1 cellular context compared by ENCODE assay signal in the genomic region with DNA sequence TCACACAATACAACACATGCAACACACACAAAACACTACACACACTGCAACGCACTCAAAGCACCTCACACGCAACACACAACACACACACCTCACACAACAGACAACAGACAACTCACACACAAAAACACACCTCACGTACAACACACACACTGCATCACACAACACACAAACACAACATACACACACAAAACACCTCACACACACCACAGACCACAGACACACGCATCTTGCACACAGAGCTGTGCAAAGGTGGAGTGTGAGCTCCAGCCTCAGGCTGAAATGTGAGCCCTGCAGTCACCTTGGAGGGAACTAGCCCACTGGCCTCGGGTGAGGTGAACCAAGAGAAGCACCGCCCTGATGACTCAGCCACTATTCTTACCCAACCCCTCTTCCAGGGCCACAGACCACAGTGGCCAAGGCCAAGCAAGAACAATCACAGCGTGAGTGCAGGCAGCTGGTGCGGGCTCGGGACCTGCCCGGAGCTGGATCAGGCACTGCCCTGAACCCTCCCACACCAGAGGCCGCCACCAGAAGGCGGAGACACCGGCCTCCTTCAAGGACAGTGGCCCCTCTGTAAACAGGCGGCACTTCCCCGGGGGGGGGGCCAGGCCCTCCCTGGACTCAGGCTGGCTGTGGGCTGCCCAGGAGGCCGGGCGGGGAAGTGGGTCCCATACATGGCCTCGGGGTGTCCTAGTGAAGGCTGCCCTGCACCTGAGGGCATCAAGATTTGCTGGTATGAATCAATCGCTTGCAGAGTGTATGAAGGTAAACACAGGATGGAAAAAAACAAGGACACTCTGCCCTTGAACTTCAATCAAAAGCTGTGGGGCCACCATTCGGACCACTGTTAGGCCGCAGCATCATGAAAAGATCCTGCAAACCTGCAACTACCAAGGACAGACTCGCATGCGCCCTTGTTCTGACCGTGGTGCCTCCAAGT.
TF ChIP-seq lines count a peak whose summit lies in the region.

No MANE protein-coding gene starts in this region.

TF ChIP-seq in HepG2, 621 proteins besides CTCF, POLR2A, EP300 and RAD21 (continued from another document and continues in another):
- TF ChIP-seq, protein P1, sequence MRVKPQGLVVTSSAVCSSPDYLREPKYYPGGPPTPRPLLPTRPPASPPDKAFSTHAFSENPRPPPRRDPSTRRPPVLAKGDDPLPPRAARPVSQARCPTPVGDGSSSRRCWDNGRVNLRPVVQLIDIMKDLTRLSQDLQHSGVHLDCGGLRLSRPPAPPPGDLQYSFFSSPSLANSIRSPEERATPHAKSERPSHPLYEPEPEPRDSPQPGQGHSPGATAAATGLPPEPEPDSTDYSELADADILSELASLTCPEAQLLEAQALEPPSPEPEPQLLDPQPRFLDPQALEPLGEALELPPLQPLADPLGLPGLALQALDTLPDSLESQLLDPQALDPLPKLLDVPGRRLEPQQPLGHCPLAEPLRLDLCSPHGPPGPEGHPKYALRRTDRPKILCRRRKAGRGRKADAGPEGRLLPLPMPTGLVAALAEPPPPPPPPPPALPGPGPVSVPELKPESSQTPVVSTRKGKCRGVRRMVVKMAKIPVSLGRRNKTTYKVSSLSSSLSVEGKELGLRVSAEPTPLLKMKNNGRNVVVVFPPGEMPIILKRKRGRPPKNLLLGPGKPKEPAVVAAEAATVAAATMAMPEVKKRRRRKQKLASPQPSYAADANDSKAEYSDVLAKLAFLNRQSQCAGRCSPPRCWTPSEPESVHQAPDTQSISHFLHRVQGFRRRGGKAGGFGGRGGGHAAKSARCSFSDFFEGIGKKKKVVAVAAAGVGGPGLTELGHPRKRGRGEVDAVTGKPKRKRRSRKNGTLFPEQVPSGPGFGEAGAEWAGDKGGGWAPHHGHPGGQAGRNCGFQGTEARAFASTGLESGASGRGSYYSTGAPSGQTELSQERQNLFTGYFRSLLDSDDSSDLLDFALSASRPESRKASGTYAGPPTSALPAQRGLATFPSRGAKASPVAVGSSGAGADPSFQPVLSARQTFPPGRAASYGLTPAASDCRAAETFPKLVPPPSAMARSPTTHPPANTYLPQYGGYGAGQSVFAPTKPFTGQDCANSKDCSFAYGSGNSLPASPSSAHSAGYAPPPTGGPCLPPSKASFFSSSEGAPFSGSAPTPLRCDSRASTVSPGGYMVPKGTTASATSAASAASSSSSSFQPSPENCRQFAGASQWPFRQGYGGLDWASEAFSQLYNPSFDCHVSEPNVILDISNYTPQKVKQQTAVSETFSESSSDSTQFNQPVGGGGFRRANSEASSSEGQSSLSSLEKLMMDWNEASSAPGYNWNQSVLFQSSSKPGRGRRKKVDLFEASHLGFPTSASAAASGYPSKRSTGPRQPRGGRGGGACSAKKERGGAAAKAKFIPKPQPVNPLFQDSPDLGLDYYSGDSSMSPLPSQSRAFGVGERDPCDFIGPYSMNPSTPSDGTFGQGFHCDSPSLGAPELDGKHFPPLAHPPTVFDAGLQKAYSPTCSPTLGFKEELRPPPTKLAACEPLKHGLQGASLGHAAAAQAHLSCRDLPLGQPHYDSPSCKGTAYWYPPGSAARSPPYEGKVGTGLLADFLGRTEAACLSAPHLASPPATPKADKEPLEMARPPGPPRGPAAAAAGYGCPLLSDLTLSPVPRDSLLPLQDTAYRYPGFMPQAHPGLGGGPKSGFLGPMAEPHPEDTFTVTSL (CRISPR knock-in tag; IDR thresholded peaks at IDR 0.05; ENCODE audit: borderline replicate concordance) = peak; percentile 91
- TF ChIP-seq, protein P2, sequence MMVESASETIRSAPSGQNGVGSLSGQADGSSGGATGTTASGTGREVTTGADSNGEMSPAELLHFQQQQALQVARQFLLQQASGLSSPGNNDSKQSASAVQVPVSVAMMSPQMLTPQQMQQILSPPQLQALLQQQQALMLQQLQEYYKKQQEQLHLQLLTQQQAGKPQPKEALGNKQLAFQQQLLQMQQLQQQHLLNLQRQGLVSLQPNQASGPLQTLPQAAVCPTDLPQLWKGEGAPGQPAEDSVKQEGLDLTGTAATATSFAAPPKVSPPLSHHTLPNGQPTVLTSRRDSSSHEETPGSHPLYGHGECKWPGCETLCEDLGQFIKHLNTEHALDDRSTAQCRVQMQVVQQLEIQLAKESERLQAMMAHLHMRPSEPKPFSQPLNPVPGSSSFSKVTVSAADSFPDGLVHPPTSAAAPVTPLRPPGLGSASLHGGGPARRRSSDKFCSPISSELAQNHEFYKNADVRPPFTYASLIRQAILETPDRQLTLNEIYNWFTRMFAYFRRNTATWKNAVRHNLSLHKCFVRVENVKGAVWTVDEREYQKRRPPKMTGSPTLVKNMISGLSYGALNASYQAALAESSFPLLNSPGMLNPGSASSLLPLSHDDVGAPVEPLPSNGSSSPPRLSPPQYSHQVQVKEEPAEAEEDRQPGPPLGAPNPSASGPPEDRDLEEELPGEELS (CRISPR knock-in tag; IDR thresholded peaks at IDR 0.05) = peak; percentile 92
- TF ChIP-seq ZNF383 (CRISPR knock-in tag; IDR thresholded peaks at IDR 0.05; ENCODE audit: borderline replicate concordance) (no peak), TCF12 (IDR thresholded peaks at IDR 0.05) (no peak), TCF12 (CRISPR knock-in tag; IDR thresholded peaks at IDR 0.05) (peak; percentile 96), CBX1 (IDR thresholded peaks at IDR 0.05; ENCODE audit: low read depth) (peak; percentile 60), ZMYM3 (CRISPR knock-in tag; IDR thresholded peaks at IDR 0.05) (0 out of 2 replicates have a peak, but pooled peaks have one; percentile 20), ZNF251 (CRISPR knock-in tag; IDR thresholded peaks at IDR 0.05) (no peak), HNRNPH1 (optimal IDR thresholded peaks at IDR 0.05; ENCODE audit: low read depth, low read length) (no peak), SRF (IDR thresholded peaks at IDR 0.05; ENCODE audit: low read depth, low read length) (no peak), SRY (CRISPR knock-in tag; IDR thresholded peaks at IDR 0.05) (no peak), CENPT (CRISPR knock-in tag; IDR thresholded peaks at IDR 0.05; ENCODE audit: low read depth) (no peak), SMAD3 (CRISPR knock-in tag; IDR thresholded peaks at IDR 0.05) (peak; percentile 96), ZBTB38 (CRISPR knock-in tag; IDR thresholded peaks at IDR 0.05) (peak; percentile 92), KLF15 (CRISPR knock-in tag; IDR thresholded peaks at IDR 0.05; ENCODE audit: borderline replicate concordance) (no peak)
- TF ChIP-seq, protein P3, sequence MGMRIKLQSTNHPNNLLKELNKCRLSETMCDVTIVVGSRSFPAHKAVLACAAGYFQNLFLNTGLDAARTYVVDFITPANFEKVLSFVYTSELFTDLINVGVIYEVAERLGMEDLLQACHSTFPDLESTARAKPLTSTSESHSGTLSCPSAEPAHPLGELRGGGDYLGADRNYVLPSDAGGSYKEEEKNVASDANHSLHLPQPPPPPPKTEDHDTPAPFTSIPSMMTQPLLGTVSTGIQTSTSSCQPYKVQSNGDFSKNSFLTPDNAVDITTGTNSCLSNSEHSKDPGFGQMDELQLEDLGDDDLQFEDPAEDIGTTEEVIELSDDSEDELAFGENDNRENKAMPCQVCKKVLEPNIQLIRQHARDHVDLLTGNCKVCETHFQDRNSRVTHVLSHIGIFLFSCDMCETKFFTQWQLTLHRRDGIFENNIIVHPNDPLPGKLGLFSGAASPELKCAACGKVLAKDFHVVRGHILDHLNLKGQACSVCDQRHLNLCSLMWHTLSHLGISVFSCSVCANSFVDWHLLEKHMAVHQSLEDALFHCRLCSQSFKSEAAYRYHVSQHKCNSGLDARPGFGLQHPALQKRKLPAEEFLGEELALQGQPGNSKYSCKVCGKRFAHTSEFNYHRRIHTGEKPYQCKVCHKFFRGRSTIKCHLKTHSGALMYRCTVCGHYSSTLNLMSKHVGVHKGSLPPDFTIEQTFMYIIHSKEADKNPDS (CRISPR knock-in tag; IDR thresholded peaks at IDR 0.05) = peak; percentile 69; the same call in 1 of the 2 replicates
- TF ChIP-seq, protein P4, sequence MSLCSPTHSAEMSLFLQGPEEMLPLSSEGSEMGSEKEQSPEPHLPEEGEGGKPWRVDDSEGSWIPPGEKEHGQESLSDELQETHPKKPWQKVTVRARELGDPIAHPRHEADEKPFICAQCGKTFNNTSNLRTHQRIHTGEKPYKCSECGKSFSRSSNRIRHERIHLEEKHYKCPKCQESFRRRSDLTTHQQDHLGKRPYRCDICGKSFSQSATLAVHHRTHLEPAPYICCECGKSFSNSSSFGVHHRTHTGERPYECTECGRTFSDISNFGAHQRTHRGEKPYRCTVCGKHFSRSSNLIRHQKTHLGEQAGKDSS (CRISPR knock-in tag; IDR thresholded peaks at IDR 0.05; ENCODE audit: borderline replicate concordance, low read depth) = no peak; the same call in 1 of the 2 replicates
- TF ChIP-seq, protein P5, sequence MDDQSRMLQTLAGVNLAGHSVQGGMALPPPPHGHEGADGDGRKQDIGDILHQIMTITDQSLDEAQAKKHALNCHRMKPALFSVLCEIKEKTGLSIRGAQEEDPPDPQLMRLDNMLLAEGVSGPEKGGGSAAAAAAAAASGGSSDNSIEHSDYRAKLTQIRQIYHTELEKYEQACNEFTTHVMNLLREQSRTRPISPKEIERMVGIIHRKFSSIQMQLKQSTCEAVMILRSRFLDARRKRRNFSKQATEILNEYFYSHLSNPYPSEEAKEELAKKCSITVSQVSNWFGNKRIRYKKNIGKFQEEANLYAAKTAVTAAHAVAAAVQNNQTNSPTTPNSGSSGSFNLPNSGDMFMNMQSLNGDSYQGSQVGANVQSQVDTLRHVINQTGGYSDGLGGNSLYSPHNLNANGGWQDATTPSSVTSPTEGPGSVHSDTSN (CRISPR knock-in tag; IDR thresholded peaks at IDR 0.05; ENCODE audit: borderline replicate concordance) = no peak
- TF ChIP-seq, protein P6, sequence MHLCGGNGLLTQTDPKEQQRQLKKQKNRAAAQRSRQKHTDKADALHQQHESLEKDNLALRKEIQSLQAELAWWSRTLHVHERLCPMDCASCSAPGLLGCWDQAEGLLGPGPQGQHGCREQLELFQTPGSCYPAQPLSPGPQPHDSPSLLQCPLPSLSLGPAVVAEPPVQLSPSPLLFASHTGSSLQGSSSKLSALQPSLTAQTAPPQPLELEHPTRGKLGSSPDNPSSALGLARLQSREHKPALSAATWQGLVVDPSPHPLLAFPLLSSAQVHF (CRISPR knock-in tag; IDR thresholded peaks at IDR 0.05) = no peak
- TF ChIP-seq, protein P7, sequence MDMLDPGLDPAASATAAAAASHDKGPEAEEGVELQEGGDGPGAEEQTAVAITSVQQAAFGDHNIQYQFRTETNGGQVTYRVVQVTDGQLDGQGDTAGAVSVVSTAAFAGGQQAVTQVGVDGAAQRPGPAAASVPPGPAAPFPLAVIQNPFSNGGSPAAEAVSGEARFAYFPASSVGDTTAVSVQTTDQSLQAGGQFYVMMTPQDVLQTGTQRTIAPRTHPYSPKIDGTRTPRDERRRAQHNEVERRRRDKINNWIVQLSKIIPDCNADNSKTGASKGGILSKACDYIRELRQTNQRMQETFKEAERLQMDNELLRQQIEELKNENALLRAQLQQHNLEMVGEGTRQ (IDR thresholded peaks at IDR 0.05; ENCODE audit: low read depth, low read length) = no peak
- TF ChIP-seq, protein P7 (CRISPR knock-in tag; IDR thresholded peaks at IDR 0.05; ENCODE audit: borderline replicate concordance) = peak; percentile 68; the same call in 1 of the 2 replicates
- TF ChIP-seq, protein P8, sequence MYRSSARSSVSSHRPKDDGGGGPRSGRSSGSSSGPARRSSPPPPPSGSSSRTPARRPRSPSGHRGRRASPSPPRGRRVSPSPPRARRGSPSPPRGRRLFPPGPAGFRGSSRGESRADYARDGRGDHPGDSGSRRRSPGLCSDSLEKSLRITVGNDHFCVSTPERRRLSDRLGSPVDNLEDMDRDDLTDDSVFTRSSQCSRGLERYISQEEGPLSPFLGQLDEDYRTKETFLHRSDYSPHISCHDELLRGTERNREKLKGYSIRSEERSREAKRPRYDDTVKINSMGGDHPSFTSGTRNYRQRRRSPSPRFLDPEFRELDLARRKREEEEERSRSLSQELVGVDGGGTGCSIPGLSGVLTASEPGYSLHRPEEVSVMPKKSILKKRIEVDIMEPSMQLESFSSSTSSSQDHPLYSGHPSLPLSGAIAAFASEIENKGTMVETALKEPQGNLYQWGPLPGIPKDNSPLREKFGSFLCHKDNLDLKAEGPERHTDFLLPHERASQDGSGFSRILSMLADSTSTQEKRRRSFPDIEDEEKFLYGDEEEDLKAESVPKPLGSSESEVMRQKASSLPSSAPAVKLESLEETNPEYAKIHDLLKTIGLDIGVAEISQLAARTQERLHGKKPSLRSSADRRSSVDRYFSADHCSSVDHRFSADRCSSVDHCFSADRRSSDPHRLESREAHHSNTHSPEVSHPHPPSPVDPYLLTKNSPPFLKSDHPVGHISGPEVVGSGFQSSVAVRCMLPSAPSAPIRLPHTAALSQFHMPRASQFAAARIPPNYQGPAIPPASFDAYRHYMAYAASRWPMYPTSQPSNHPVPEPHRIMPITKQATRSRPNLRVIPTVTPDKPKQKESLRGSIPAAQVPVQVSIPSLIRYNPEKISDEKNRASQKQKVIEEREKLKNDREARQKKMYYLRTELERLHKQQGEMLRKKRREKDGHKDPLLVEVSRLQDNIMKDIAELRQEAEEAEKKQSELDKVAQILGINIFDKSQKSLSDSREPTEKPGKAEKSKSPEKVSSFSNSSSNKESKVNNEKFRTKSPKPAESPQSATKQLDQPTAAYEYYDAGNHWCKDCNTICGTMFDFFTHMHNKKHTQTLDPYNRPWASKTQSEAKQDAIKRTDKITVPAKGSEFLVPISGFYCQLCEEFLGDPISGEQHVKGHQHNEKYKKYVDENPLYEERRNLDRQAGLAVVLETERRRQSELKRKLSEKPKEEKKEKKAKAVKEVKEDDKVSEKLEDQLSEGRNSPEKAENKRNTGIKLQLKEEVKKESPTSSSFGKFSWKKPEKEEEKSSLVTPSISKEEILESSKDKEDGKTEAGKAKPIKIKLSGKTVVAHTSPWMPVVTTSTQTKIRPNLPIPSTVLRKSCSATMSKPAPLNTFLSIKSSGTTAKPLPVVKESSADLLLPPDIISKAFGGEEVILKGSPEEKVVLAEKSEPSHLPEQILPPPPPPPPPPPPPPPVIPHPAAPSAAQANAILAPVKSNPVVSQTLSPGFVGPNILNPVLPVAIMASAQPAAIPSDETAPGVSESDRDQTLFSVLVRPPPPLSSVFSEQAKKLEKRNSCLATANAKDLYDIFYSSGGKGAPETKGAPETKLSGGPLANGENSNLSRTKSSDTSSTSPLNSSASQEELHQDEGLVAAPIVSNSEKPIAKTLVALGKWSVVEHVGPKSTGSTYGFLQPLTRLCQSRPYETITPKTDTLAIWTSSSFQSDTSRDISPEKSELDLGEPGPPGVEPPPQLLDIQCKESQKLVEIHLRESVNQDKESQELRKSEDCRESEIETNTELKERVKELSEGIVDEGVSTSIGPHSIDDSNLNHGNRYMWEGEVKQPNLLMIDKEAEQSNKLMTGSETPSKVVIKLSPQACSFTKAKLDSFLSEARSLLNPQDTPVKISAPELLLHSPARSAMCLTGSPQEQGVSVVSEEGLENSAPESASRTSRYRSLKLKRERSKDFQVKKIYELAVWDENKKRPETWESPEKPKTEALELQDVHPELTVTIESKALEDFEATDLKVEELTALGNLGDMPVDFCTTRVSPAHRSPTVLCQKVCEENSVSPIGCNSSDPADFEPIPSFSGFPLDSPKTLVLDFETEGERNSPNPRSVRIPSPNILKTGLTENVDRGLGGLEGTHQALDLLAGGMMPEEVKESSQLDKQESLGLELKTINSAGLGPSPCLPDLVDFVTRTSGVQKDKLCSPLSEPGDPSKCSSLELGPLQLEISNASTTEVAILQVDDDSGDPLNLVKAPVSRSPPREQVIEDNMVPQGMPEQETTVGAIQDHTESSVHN (CRISPR knock-in tag; IDR thresholded peaks at IDR 0.05) = peak; percentile 68; the same call in 1 of the 2 replicates
